Comparison of ENCODE assay signal across 18 cellular contexts in the genomic region with DNA sequence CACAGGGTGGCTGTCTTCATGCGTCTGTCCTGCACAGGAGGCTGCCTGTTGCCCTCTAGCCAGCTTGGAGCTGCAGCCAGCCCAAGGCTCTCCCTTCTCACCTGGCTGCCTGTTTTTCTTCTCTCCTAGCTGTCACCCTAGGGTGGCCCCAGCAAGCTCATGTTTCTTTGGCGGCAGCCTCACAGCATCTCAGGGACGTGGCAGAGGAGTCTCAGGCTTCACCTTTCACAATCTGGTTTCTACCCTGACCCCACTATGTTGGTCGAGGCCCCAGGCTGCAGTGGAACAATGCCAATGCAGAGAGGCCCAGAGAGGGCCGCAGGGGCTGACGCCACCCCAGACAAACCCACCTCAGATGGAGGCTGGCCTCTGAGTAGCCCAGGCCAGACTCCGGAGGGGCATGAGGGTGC. TPM values are rescaled to one million over a fixed set of nuclear protein-coding genes. Genes with fewer than 3 reads are reported as not detected.
DNase-seq lines count a peak whose midpoint lies in the region; ATAC-seq and TF ChIP-seq lines count a peak whose summit lies in the region.
"Had no signal": no experiment of that assay in that cellular context is flagged by ENCODE, and none has a peak within 500 bp of the region (broad histone marks: within the 10 kb centered on the region; RNA-seq: fewer than 3 reads in every experiment).

No MANE protein-coding gene starts in this region.

- peaks cover 22 to 41% (median 31%) of the 10 kb centered on the region in 4 donors for H3K4me1 ChIP-seq in upper lobe of left lung

- H3K27ac ChIP-seq in VCaP (peak overlapping the region; percentile 14; the same call in 1 of the 2 replicates), upper lobe of left lung (peak overlapping the region; percentile 87 to 97 (median 92))
- H3K27ac ChIP-seq: SJSA1 had no signal

- intact Hi-C loops in cardiac septum (cut with DNase I): no loop called here
- intact Hi-C loops in left ventricle myocardium superior (cut with micrococcal nuclease): no loop called here

- no peak for TF ChIP-seq CTCF in VCaP (conservative IDR thresholded peaks at IDR 0.05)
- no peak for TF ChIP-seq CTCF in upper lobe of left lung (IDR thresholded peaks at IDR 0.05)

- DNase-seq in cardiac septum (ENCODE audit: low spot score) (peak; percentile 59), left ventricle myocardium superior (no peak), mesenteric fat pad (ENCODE audit: low spot score) (peak; percentile 53), upper lobe of left lung (no peak), mucosa of gallbladder (ENCODE audit: low spot score) (no peak), A172 (ENCODE audit: low spot score) (no peak)
- DNase-seq: C1 segment of cervical spinal cord, GF-D8, HFFc6, NCI-H1417 treated with DMSO at 0.1 percent for 48 hours, NCI-H1930, NCI-H510A, NCI-H774, RPMI8226 had no signal

- no peak for TF ChIP-seq EP300 in upper lobe of left lung (IDR thresholded peaks at IDR 0.05)

- no peak for TF ChIP-seq POLR2A in upper lobe of left lung (IDR thresholded peaks at IDR 0.05)

- H3K36me3 ChIP-seq in upper lobe of left lung: peaks cover 0 to 15% (median 2%) of the 10 kb centered on the region in 4 donors
- H3K36me3 ChIP-seq: SJSA1 had no signal

- no peak overlapping the region for H3K4me3 ChIP-seq in upper lobe of left lung
- H3K4me3 ChIP-seq: SJSA1 had no signal

- H3K9me3 ChIP-seq in upper lobe of left lung: no peaks in the 10 kb centered on the region
- H3K9me3 ChIP-seq: SJSA1 had no signal

- 67 to 90% methylated on average over 4 to 7 of the region's 7 CpGs for WGBS in upper lobe of left lung, 2 donors

- no peak for ATAC-seq in left ventricle myocardium superior
- no peak for ATAC-seq in upper lobe of left lung (ENCODE audit: low FRiP score in 2 of 2)
- ATAC-seq in HG02840 (IDR thresholded peaks at IDR 0.05; ENCODE audit: low FRiP score, unreplicated experiment): no peak

- peaks cover 0 to 25% (median 11%) of the 10 kb centered on the region in 4 donors for H3K27me3 ChIP-seq in upper lobe of left lung

RNA-seq across cellular contexts. Expression of a gene that starts 2.5 kb away (rescaled TPM):
- total RNA-seq in cardiac septum: 9.3 TPM
- 25.5 TPM for total RNA-seq in left ventricle myocardium superior
- total RNA-seq in mesenteric fat pad: 151 TPM
- 100 to 1,000 TPM in 5 of 6 donors, 10 to 100 TPM in 1; 70.2 to 726 (median 229) TPM for total RNA-seq in upper lobe of left lung
- 27.5 TPM for total RNA-seq in mucosa of gallbladder
- not detected in 2 replicates for total RNA-seq in A172 (2014; rRNA removed; shearing (Covaris generic))
- total RNA-seq: H4, SJSA1 had no signal

RNA-seq across cellular contexts. Expression of a gene that starts 47.0 kb away (rescaled TPM):
- not detected for total RNA-seq in cardiac septum
- total RNA-seq in left ventricle myocardium superior: 0.67 TPM
- not detected for total RNA-seq in mesenteric fat pad
- total RNA-seq in upper lobe of left lung: 1 to 10 TPM in 4 of 6 donors, under 1 TPM in 1, not detected in 1; 0.44 to 3.2 (median 1.8) TPM
- total RNA-seq in mucosa of gallbladder: 1.6 TPM
- 26.7 and 45.7 TPM in 2 replicates for total RNA-seq in A172 (2014; rRNA removed; shearing (Covaris generic))

RNA-seq across cellular contexts. Expression of a gene that starts 47.7 kb away (rescaled TPM):
- 36.2 TPM for total RNA-seq in cardiac septum
- 44.5 TPM for total RNA-seq in left ventricle myocardium superior
- 55.4 TPM for total RNA-seq in mesenteric fat pad
- 10 to 100 TPM; 21.0 to 52.1 (median 29.1) TPM for total RNA-seq in upper lobe of left lung
- 50.4 TPM for total RNA-seq in mucosa of gallbladder
- 64.8 and 73.0 TPM in 2 replicates for total RNA-seq in A172 (2014; rRNA removed; shearing (Covaris generic))

Comparison
In these comparisons a context has a peak if more than half of its experiments do, and no peak if none do; other contexts are left out.
1. DNase-seq: peak in cardiac septum (single experiment) and mesenteric fat pad (single experiment); none in left ventricle myocardium superior (single experiment), upper lobe of left lung (0 of 2), mucosa of gallbladder (single experiment) and A172 (single experiment).
2. RNA of a gene that starts 2.5 kb away (total RNA-seq): 70.2 to 726 TPM in upper lobe of left lung, 151 TPM in mesenteric fat pad (single experiment), 27.5 TPM in mucosa of gallbladder (single experiment), 25.5 TPM in left ventricle myocardium superior (single experiment) and 9.3 TPM in cardiac septum (single experiment); not detected in A172; every median in the first group is over 10 times any median in the second.